ENCODE assay signal across 9 cellular contexts in the genomic region with DNA sequence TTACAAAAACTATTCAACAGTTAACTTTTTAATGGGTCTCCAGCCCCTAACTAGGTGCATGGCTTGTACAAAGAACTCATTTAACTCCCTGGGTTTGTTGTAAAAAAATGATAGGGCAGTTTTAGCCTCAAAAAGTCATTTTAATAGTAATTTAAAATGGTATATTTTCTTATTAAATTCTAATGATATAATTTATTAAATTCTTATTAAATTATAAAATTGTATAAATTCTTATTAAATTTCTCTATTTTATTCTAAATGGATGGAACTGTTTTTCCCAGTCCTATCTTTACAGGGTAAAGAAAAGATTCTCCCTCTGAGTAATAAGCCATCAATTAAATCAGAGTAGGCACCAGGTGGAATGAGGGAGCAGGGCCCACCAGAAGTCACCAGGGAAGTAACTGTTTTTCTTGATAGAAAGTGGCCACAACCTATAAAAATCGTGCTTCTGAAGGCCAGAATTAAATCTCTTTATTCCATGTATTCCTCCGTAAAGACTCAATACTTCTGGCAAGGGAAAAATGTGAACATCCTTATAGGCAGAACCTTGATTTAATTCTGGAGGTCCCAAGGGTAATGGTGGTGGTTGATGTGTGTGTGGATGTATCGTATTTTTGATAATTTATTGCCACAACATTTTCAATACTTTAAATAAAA. TPM values are rescaled to one million over a fixed set of nuclear protein-coding genes. Genes with fewer than 3 reads are reported as not detected.
A peak's percentile ranks its signal among the peaks of the same experiment; 100 is the strongest.
DNase-seq lines count a peak whose midpoint lies in the region; ATAC-seq and TF ChIP-seq lines count a peak whose summit lies in the region.
"Had no signal": no experiment of that assay in that cellular context is flagged by ENCODE, and none has a peak within 500 bp of the region (broad histone marks: within the 10 kb centered on the region; RNA-seq: fewer than 3 reads in every experiment).

No MANE protein-coding gene starts in this region.

- H3K4me1 ChIP-seq in RWPE2 (ENCODE audit: insufficient read depth, poor library complexity, severe bottlenecking), result peaks cover 22% of the 10 kb centered on the region

- no peaks in the 10 kb centered on the region for H3K9me3 ChIP-seq in RWPE2 (ENCODE audit: severe bottlenecking)

- TF ChIP-seq CTCF in RWPE2 (IDR thresholded peaks at IDR 0.05; ENCODE audit: poor library complexity, severe bottlenecking) (no peak), fibroblast of villous mesenchyme (IDR thresholded peaks at IDR 0.05; ENCODE audit: insufficient read depth, low read depth, low read length) (no peak)

- no peaks in the 10 kb centered on the region for H3K9me3 Mint-ChIP-seq in stimulated activated effector memory CD8-positive, alpha-beta T cell treated with anti-CD3 and anti-CD28 coated beads, Interleukin-12 subunit alpha, Interleukin-12 subunit beta, amount 100 ng/mL, for 72 hours

- no peaks in the 10 kb centered on the region for H3K36me3 ChIP-seq in RWPE2 (ENCODE audit: low read depth)

- peak overlapping the region; percentile 97 for H3K4me3 Mint-ChIP-seq in stimulated activated effector memory CD8-positive, alpha-beta T cell treated with anti-CD3 and anti-CD28 coated beads, Interleukin-12 subunit alpha, Interleukin-12 subunit beta, amount 100 ng/mL, for 72 hours

- peaks cover 12% of the 10 kb centered on the region for H3K36me3 Mint-ChIP-seq in stimulated activated effector memory CD8-positive, alpha-beta T cell treated with anti-CD3 and anti-CD28 coated beads, Interleukin-12 subunit alpha, Interleukin-12 subunit beta, amount 100 ng/mL, for 72 hours

- H3K4me3 ChIP-seq in RWPE2 (ENCODE audit: severe bottlenecking) (peak overlapping the region; percentile 50), fibroblast of villous mesenchyme (ENCODE audit: low read depth, low read length) (peak overlapping the region; percentile 78)

- no peaks in the 10 kb centered on the region for H3K27me3 ChIP-seq in RWPE2 (ENCODE audit: insufficient read depth, poor library complexity, severe bottlenecking)

- ATAC-seq in RWPE2 (ENCODE audit: low read depth) (no peak), left colon (no peak)
- no peak for ATAC-seq in stimulated activated effector memory CD8-positive, alpha-beta T cell treated with anti-CD3 and anti-CD28 coated beads, Interleukin-12 subunit alpha, Interleukin-12 subunit beta, amount 100 ng/mL, for 72 hours

- peak overlapping the region; percentile 48 for H3K27ac ChIP-seq in RWPE2 (ENCODE audit: poor library complexity, severe bottlenecking)

- H3K4me1 Mint-ChIP-seq in stimulated activated effector memory CD8-positive, alpha-beta T cell treated with anti-CD3 and anti-CD28 coated beads, Interleukin-12 subunit alpha, Interleukin-12 subunit beta, amount 100 ng/mL, for 72 hours, result peaks cover 31% of the 10 kb centered on the region

- peak in 2 of 3 experiments; percentile 21 to 68 for DNase-seq in NCI-H1417 (lab: John Stamatoyannopoulos, UW)
- no peak for DNase-seq in NCI-H1417 treated with DMSO at 0.1 percent for 48 hours (lab: John Stamatoyannopoulos, UW)
- no peak for DNase-seq in RWPE2 (ENCODE audit: low spot score)
- no peak for DNase-seq in fibroblast of villous mesenchyme (ENCODE audit: low read depth)
- no peak for DNase-seq in stimulated activated effector memory CD8-positive, alpha-beta T cell treated with anti-CD3 and anti-CD28 coated beads, Interleukin-12 subunit alpha, Interleukin-12 subunit beta, amount 100 ng/mL, for 72 hours (ENCODE audit: low spot score in 2 of 2)
- DNase-seq in left colon, result no peak
- DNase-seq in OCI-M1 (lab: John Stamatoyannopoulos, UW), result no peak
- DNase-seq in NCI-H146 (lab: John Stamatoyannopoulos, UW), result no peak

- peak overlapping the region; percentile 97 for H3K27ac Mint-ChIP-seq in stimulated activated effector memory CD8-positive, alpha-beta T cell treated with anti-CD3 and anti-CD28 coated beads, Interleukin-12 subunit alpha, Interleukin-12 subunit beta, amount 100 ng/mL, for 72 hours

- intact Hi-C loops in left colon (cut with DNase I, micrococcal nuclease), result no loop called here

RNA-seq across cellular contexts. Expression of a gene that starts 0.8 kb away (rescaled TPM):
- total RNA-seq in fibroblast of villous mesenchyme (31.2 and 38.9 TPM in 2 replicates), left colon (1 to 10 TPM; 2.4 to 3.5 TPM)

RNA-seq across cellular contexts. Expression of a gene that starts 2.7 kb away (rescaled TPM):
- total RNA-seq in fibroblast of villous mesenchyme (8.4 and 8.6 TPM in 2 replicates), left colon (10 to 100 TPM; 17.7 to 31.9 TPM)

RNA-seq across cellular contexts. Expression of a gene that starts 26.4 kb away (rescaled TPM):
- 0.97 and 1.3 TPM in 2 replicates for total RNA-seq in fibroblast of villous mesenchyme
- 1 to 10 TPM; 1.1 TPM for total RNA-seq in left colon
- total RNA-seq: Daoy had no signal

RNA-seq across cellular contexts. Expression of a gene that starts 26.6 kb away (rescaled TPM):
- 58.9 and 60.9 TPM in 2 replicates for total RNA-seq in fibroblast of villous mesenchyme
- total RNA-seq in left colon, result 10 to 100 TPM; 31.1 to 31.4 TPM

Comparison
In these comparisons a context has a peak if more than half of its experiments do, and no peak if none do; other contexts are left out.
1. DNase-seq: peak in NCI-H1417 (2 of 3); none in NCI-H1417 treated with DMSO at 0.1 percent for 48 hours (single experiment), RWPE2 (single experiment), fibroblast of villous mesenchyme (single experiment), stimulated activated effector memory CD8-positive, alpha-beta T cell treated with anti-CD3 and anti-CD28 coated beads, Interleukin-12 subunit alpha, Interleukin-12 subunit beta, amount 100 ng/mL, for 72 hours (0 of 2), left colon (0 of 2), OCI-M1 (single experiment) and NCI-H146 (single experiment).